34 cellular contexts compared by ENCODE assay signal in the genomic region with DNA sequence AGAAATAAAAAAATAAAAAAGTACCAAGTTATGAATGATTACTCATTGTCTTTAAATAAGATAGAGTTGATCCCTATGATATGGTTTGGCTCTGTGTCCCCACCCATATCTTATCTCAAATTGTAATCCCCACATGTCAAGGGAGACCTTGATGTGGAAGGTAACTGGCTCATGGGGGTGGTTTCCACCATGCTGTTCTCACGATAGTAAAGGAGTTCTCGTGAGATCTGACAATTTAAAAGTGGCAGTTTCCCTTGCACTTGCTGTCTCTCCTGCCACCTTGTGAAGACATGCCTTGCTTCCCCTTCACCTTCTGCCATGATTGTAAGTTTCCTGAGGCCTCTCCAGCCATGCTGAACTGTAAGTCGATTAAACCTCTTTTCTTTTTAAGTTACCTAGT.
"Had no signal": no experiment of that assay in that cellular context is flagged by ENCODE, and none has a peak within 500 bp of the region (broad histone marks: within the 10 kb centered on the region; RNA-seq: fewer than 3 reads in every experiment).

No MANE protein-coding gene starts in this region.

- ATAC-seq: activated CD8-positive, alpha-beta memory T cell treated with anti-CD3 and anti-CD28 coated beads, Interleukin-2, amount 10 ng/mL, durations not matched to agents 7 days and 5 days; activated CD8-positive, alpha-beta T cell treated with anti-CD3 and anti-CD28 coated beads, Interleukin-2, amount 10 ng/mL, durations not matched to agents 7 days and 5 days; activated naive CD8-positive, alpha-beta T cell treated with anti-CD3 and anti-CD28 coated beads, Interleukin-2, amount 50 U/mL, for 24 hours; esophagus mucosa; gastrocnemius medialis; heart left ventricle had no signal

- FAIRE-seq: endometrium, endothelial cell of umbilical vein had no signal

- H3K4me3 ChIP-seq: adrenal gland, ascending aorta, breast epithelium, cardiac muscle cell, colonic mucosa, gastrocnemius medialis, heart left ventricle had no signal

- H3K27ac Mint-ChIP-seq: activated CD4-positive, alpha-beta memory T cell treated with anti-CD3 and anti-CD28 coated beads for 36 hours; activated CD8-positive, alpha-beta memory T cell treated with anti-CD3 and anti-CD28 coated beads, Interleukin-2, amount 10 ng/mL, durations not matched to agents 7 days and 5 days; activated CD8-positive, alpha-beta T cell treated with anti-CD3 and anti-CD28 coated beads, Interleukin-2, amount 10 ng/mL, durations not matched to agents 7 days and 5 days; activated naive CD4-positive, alpha-beta T cell treated with anti-CD3 and anti-CD28 coated beads for 36 hours; activated naive CD4-positive, alpha-beta T cell treated with anti-CD3 and anti-CD28 coated beads, Interleukin-2, amount 50 U/mL, for 24 hours; activated naive CD8-positive, alpha-beta T cell treated with anti-CD3 and anti-CD28 coated beads for 36 hours; activated naive CD8-positive, alpha-beta T cell treated with anti-CD3 and anti-CD28 coated beads, Interleukin-2, amount 50 U/mL, for 24 hours; activated T-helper 1 cell treated with anti-CD3 and anti-CD28 coated beads, Interleukin-12 subunit alpha, Interleukin-12 subunit beta, Interleukin-2, Interleukin-4 antibody, amounts not matched to agents 30 ng/mL and 10 ng/mL and 1 ng/mL, durations not matched to agents 14 hours and 24 hours and 36 hours; activated T-helper 2 cell treated with anti-CD3 and anti-CD28 coated beads, Interferon-gamma antibody, Interleukin-2, Interleukin-4, amounts not matched to agents 10 μg/mL and 5 μg/mL and 100 μg/mL, durations not matched to agents 14 hours and 24 hours and 36 hours; brain had no signal

- H3K4me3 Mint-ChIP-seq: activated CD4-positive, alpha-beta memory T cell treated with anti-CD3 and anti-CD28 coated beads for 36 hours; activated CD8-positive, alpha-beta memory T cell treated with anti-CD3 and anti-CD28 coated beads, Interleukin-2, amount 10 ng/mL, durations not matched to agents 7 days and 5 days; activated CD8-positive, alpha-beta T cell treated with anti-CD3 and anti-CD28 coated beads, Interleukin-2, amount 10 ng/mL, durations not matched to agents 7 days and 5 days; activated naive CD4-positive, alpha-beta T cell treated with anti-CD3 and anti-CD28 coated beads for 36 hours; activated naive CD4-positive, alpha-beta T cell treated with anti-CD3 and anti-CD28 coated beads, Interleukin-2, amount 50 U/mL, for 24 hours; activated naive CD8-positive, alpha-beta T cell treated with anti-CD3 and anti-CD28 coated beads for 36 hours; activated naive CD8-positive, alpha-beta T cell treated with anti-CD3 and anti-CD28 coated beads, Interleukin-2, amount 50 U/mL, for 24 hours; activated T-helper 1 cell treated with anti-CD3 and anti-CD28 coated beads, Interleukin-12 subunit alpha, Interleukin-12 subunit beta, Interleukin-2, Interleukin-4 antibody, amounts not matched to agents 30 ng/mL and 10 ng/mL and 1 ng/mL, durations not matched to agents 14 hours and 24 hours and 36 hours; brain had no signal

- H3K27me3 Mint-ChIP-seq: activated CD4-positive, alpha-beta memory T cell treated with anti-CD3 and anti-CD28 coated beads for 36 hours; activated CD8-positive, alpha-beta memory T cell treated with anti-CD3 and anti-CD28 coated beads, Interleukin-2, amount 10 ng/mL, durations not matched to agents 7 days and 5 days; activated naive CD4-positive, alpha-beta T cell treated with anti-CD3 and anti-CD28 coated beads, Interleukin-2, amount 50 U/mL, for 24 hours; activated naive CD8-positive, alpha-beta T cell treated with anti-CD3 and anti-CD28 coated beads for 36 hours; activated naive CD8-positive, alpha-beta T cell treated with anti-CD3 and anti-CD28 coated beads, Interleukin-2, amount 50 U/mL, for 24 hours; brain had no signal

- H3K4me1 Mint-ChIP-seq: activated CD8-positive, alpha-beta memory T cell treated with anti-CD3 and anti-CD28 coated beads, Interleukin-2, amount 10 ng/mL, durations not matched to agents 7 days and 5 days had no signal

- H3K9me3 Mint-ChIP-seq: activated CD4-positive, alpha-beta memory T cell treated with anti-CD3 and anti-CD28 coated beads for 36 hours; activated naive CD4-positive, alpha-beta T cell treated with anti-CD3 and anti-CD28 coated beads for 36 hours; activated naive CD4-positive, alpha-beta T cell treated with anti-CD3 and anti-CD28 coated beads, Interleukin-2, amount 50 U/mL, for 24 hours; activated naive CD8-positive, alpha-beta T cell treated with anti-CD3 and anti-CD28 coated beads for 36 hours; activated naive CD8-positive, alpha-beta T cell treated with anti-CD3 and anti-CD28 coated beads, Interleukin-2, amount 50 U/mL, for 24 hours; activated T-helper 1 cell treated with anti-CD3 and anti-CD28 coated beads, Interleukin-12 subunit alpha, Interleukin-12 subunit beta, Interleukin-2, Interleukin-4 antibody, amounts not matched to agents 30 ng/mL and 10 ng/mL and 1 ng/mL, durations not matched to agents 14 hours and 24 hours and 36 hours; activated T-helper 2 cell treated with anti-CD3 and anti-CD28 coated beads, Interferon-gamma antibody, Interleukin-2, Interleukin-4, amounts not matched to agents 10 μg/mL and 5 μg/mL and 100 μg/mL, durations not matched to agents 14 hours and 24 hours and 36 hours had no signal

- H3K27me3 ChIP-seq: adrenal gland, ascending aorta, breast epithelium, cardiac muscle cell, colonic mucosa, gastrocnemius medialis, heart left ventricle had no signal

- H3K36me3 ChIP-seq: adrenal gland, ascending aorta, breast epithelium, cardiac muscle cell, colonic mucosa, gastrocnemius medialis, heart left ventricle had no signal

- DNase-seq: activated CD4-positive, alpha-beta memory T cell treated with anti-CD3 and anti-CD28 coated beads for 36 hours; activated CD4-positive, alpha-beta T cell treated with anti-CD3 and anti-CD28 coated beads for 1 hour; activated CD4-positive, alpha-beta T cell treated with anti-CD3 and anti-CD28 coated beads for 4 hours; activated CD8-positive, alpha-beta memory T cell treated with anti-CD3 and anti-CD28 coated beads, Interleukin-2, amount 10 ng/mL, durations not matched to agents 7 days and 5 days; activated CD8-positive, alpha-beta memory T cell treated with anti-CD3 and anti-CD28 coated beads, Interleukin-2, amount 50 U/mL, for 4 hours; activated CD8-positive, alpha-beta T cell treated with anti-CD3 and anti-CD28 coated beads, Interleukin-2, amount 10 ng/mL, durations not matched to agents 7 days and 5 days; activated effector memory CD4-positive, alpha-beta T cell treated with anti-CD3 and anti-CD28 coated beads, Interleukin-2, amount 50 U/mL, for 16 hours; activated naive CD4-positive, alpha-beta T cell treated with anti-CD3 and anti-CD28 coated beads for 36 hours; activated naive CD8-positive, alpha-beta T cell treated with anti-CD3 and anti-CD28 coated beads for 36 hours; activated naive CD8-positive, alpha-beta T cell treated with anti-CD3 and anti-CD28 coated beads, Interleukin-2, amount 50 U/mL, for 24 hours; activated T-cell treated with anti-CD3 and anti-CD28 coated beads, Interleukin-2, amount 50 U/mL, for 1 hour; activated T-cell treated with anti-CD3 and anti-CD28 coated beads, Interleukin-2, amount 50 U/mL, for 48 hours; adrenal gland; amygdala; central memory CD4-positive, alpha-beta T cell; cerebellar nuclear complex; colonic mucosa; effector CD8-positive, alpha-beta T cell; foreskin fibroblast; gastrocnemius medialis; glutamatergic neuron; heart left ventricle; T-helper 2 cell had no signal

- H3K4me1 ChIP-seq: ascending aorta, breast epithelium, colonic mucosa, gastrocnemius medialis, heart left ventricle had no signal

- H3K27ac ChIP-seq: adrenal gland, ascending aorta, breast epithelium, cardiac muscle cell, colonic mucosa, epithelial cell of prostate, gastrocnemius medialis, heart left ventricle had no signal

- H3K9me3 ChIP-seq: adrenal gland, ascending aorta, breast epithelium, colonic mucosa, gastrocnemius medialis, heart left ventricle had no signal
